Comparison of ENCODE assay signal across 2 cellular contexts in the genomic region with DNA sequence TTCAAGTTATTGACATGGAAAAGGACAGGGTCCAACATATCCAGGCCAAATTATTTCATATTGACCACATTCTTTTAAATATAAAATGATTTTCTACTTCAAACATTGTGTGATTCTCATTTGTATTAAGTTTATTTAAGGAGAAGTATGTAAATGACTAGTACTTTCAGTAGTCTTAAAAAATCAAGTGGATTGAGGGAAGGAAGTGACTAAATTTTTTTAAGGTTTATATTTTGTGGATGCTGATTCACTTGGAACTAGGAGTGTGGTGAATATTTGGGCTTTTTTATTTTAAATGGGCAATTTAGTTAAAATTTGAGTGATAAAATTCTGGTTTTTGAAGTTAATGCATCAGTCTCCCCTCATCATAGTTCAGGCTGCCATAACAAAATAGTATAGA.
TF ChIP-seq lines count a peak whose summit lies in the region.

No MANE protein-coding gene starts in this region.

TF ChIP-seq in IMR-90, 13 proteins besides CTCF, POLR2A, EP300 and RAD21:
- TF ChIP-seq NFE2L2 (IDR thresholded peaks at IDR 0.05; ENCODE audit: low read depth, low read length) (no peak), CHD1 (IDR thresholded peaks at IDR 0.05; ENCODE audit: low read depth, low read length) (no peak), CEBPB (IDR thresholded peaks at IDR 0.05; ENCODE audit: low read depth, low read length) (no peak), RCOR1 (IDR thresholded peaks at IDR 0.05; ENCODE audit: insufficient replicate concordance, low read length) (no peak), SMC3 (IDR thresholded peaks at IDR 0.05; ENCODE audit: low read depth, low read length) (no peak), MAZ (IDR thresholded peaks at IDR 0.05; ENCODE audit: borderline replicate concordance, low read depth, low read length) (no peak), MXI1 (IDR thresholded peaks at IDR 0.05; ENCODE audit: borderline replicate concordance, low read depth, low read length) (no peak)
- TF ChIP-seq, protein P1, sequence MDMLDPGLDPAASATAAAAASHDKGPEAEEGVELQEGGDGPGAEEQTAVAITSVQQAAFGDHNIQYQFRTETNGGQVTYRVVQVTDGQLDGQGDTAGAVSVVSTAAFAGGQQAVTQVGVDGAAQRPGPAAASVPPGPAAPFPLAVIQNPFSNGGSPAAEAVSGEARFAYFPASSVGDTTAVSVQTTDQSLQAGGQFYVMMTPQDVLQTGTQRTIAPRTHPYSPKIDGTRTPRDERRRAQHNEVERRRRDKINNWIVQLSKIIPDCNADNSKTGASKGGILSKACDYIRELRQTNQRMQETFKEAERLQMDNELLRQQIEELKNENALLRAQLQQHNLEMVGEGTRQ (IDR thresholded peaks at IDR 0.05; ENCODE audit: low read depth, low read length) = no peak
- TF ChIP-seq, protein P2, sequence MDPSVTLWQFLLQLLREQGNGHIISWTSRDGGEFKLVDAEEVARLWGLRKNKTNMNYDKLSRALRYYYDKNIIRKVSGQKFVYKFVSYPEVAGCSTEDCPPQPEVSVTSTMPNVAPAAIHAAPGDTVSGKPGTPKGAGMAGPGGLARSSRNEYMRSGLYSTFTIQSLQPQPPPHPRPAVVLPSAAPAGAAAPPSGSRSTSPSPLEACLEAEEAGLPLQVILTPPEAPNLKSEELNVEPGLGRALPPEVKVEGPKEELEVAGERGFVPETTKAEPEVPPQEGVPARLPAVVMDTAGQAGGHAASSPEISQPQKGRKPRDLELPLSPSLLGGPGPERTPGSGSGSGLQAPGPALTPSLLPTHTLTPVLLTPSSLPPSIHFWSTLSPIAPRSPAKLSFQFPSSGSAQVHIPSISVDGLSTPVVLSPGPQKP (IDR thresholded peaks at IDR 0.05; ENCODE audit: borderline replicate concordance, low read depth, low read length) = no peak
TF ChIP-seq in IMR-90: peak in this region for 0.

TF ChIP-seq in GM12878, 131 proteins besides CTCF, POLR2A, EP300 and RAD21:
- no peak for TF ChIP-seq RELA (IDR thresholded peaks at IDR 0.05; ENCODE audit: borderline replicate concordance, partially characterized antibody)
